ENCODE assay signal across 9 cellular contexts in the genomic region with DNA sequence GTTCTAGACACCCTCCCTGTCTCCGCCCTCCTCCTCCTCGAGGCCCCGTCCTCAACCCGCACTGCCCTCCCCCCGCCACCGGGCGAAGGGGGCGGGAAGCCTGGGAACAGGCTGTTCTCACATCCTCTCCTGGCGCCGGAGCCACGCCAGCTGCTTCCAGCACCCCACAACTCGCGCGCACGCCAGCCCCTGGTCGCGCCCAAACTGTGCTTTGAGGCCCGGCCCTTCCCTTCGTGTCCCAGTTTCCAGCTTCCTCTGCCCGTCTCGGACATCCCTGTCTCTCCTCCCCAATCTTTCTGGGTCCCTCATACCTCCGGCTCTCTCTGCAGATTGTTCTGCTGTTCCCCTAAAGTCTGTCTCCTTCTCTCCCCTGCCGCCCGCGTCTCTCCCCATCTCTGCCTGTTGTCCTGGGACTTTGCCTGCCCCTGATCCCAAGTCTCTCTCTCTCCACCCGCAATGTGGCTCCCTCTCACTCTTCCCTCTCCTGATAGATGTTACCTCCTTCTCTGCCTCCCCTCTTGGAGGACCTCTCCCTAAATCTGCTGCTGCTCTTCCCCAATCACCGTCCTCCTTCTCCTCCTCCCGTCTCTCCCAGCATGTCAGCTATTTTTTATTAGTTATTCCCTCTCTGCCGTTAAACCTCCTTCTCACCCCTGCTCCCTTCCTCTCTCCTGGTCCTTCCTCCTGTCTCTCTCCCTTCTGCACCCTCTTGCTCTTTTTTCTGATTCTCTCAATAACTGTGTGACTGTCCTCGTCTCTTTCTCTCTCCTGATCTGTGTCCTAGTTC. TPM values are rescaled to one million over a fixed set of nuclear protein-coding genes. Genes with fewer than 3 reads are reported as not detected.
DNase-seq lines count a peak whose midpoint lies in the region; ATAC-seq, FAIRE-seq and TF ChIP-seq lines count a peak whose summit lies in the region.
"Had no signal": no experiment of that assay in that cellular context is flagged by ENCODE, and none has a peak within 500 bp of the region (broad histone marks: within the 10 kb centered on the region; RNA-seq: fewer than 3 reads in every experiment).

No MANE protein-coding gene starts in this region.

- dilution Hi-C loops in endothelial cell of umbilical vein (cut with MboI; ENCODE audit: extremely low pct_ligation_motif_present, low sequenced_read_pairs): no loop called here

- peak overlapping the region; percentile 8 for H3K4me2 ChIP-seq in endothelial cell of umbilical vein (ENCODE audit: insufficient read depth, low read length)

- CTCF ChIA-PET in endothelial cell of umbilical vein (lab: Charles Lee): interaction anchor here (1.0 to 1.5 kb wide), 2 partner anchors 68 to 308 kb away, joined by 4 to 8 read pairs; no protein-coding TSS in a partner anchor

- intact Hi-C loops in endothelial cell of umbilical vein (cut with micrococcal nuclease) (loop anchor here (5.0 kb wide), 1 partner anchor 68 kb away; no protein-coding TSS in a partner anchor), mucosa of descending colon (cut with DNase I, micrococcal nuclease) (no loop called here)

- DNase-seq in 8988T (peak; percentile 75), NCI-H1694 treated with DMSO at 0.1 percent for 48 hours (lab: John Stamatoyannopoulos, UW) (peak; percentile 44), endothelial cell of umbilical vein (ENCODE audit: low read depth, low spot score) (peak; percentile 40), mucosa of descending colon (peak; percentile 27 to 70 (median 50)), NCI-H1930 (lab: John Stamatoyannopoulos, UW) (no peak), OCI-M1 (lab: John Stamatoyannopoulos, UW) (no peak), GM19240 (ENCODE audit: insufficient read length, low spot score) (no peak), urothelium cell line (ENCODE audit: low spot score) (no peak)
- DNase-seq: T-helper 2 cell had no signal

- H3K27me3 ChIP-seq in endothelial cell of umbilical vein (ENCODE audit: control insufficient read depth in 2 of 2, insufficient read depth in 2 of 2, low read length in 2 of 2): peaks cover 12 to 23% of the 10 kb centered on the region in 2 experiments

- BruUV-seq in endothelial cell of umbilical vein (replicated peaks; lab: Mats Ljungman, UMichigan): no TSS peak

- H3K9me3 ChIP-seq in endothelial cell of umbilical vein (replicated peaks; ENCODE audit: control insufficient read depth, insufficient read depth, low read length) (no peaks in the 10 kb centered on the region), mucosa of descending colon (no peaks in the 10 kb centered on the region)

- ATAC-seq in mucosa of descending colon: peak; percentile 50

- H2AFZ ChIP-seq in endothelial cell of umbilical vein (ENCODE audit: low read depth, low read length): no peak overlapping the region

- no peak for FAIRE-seq in endothelial cell of umbilical vein (lab: Jason Lieb, UNC)
- FAIRE-seq in urothelium cell line (lab: Jason Lieb, UNC): no peak

- H3K4me3 ChIP-seq in endothelial cell of umbilical vein (replicated peaks in 1 of 3; ENCODE audit: insufficient read depth in 1 of 3, low read depth in 1 of 3, low read length in 3 of 3) (no peak overlapping the region), mucosa of descending colon (no peak overlapping the region)

- H3K79me2 ChIP-seq in endothelial cell of umbilical vein (ENCODE audit: control insufficient read depth, insufficient read depth, low read length): no peaks in the 10 kb centered on the region

- peak overlapping the region; percentile 29 for H3K9ac ChIP-seq in endothelial cell of umbilical vein (replicated peaks; ENCODE audit: extremely low read depth, insufficient read depth, low read length)

- POLR2A ChIA-PET in endothelial cell of umbilical vein (lab: Charles Lee): no interaction called here

- peaks cover 11% of the 10 kb centered on the region for H3K4me1 ChIP-seq in endothelial cell of umbilical vein (ENCODE audit: control insufficient read depth, extremely low read depth, insufficient read depth, low read length)
- H3K4me1 ChIP-seq in mucosa of descending colon (ENCODE audit: low read depth): peaks cover 9% of the 10 kb centered on the region

- no peaks in the 10 kb centered on the region for H3K9me1 ChIP-seq in endothelial cell of umbilical vein (replicated peaks; ENCODE audit: control insufficient read depth, extremely low read depth, insufficient read depth, low read length)

- H3K36me3 ChIP-seq in endothelial cell of umbilical vein (ENCODE audit: control insufficient read depth in 2 of 2, extremely low read depth in 1 of 2, insufficient read depth in 2 of 2, low read length in 2 of 2): no peaks in the 10 kb centered on the region
- H3K36me3 ChIP-seq in mucosa of descending colon (ENCODE audit: low read depth): peaks cover 3% of the 10 kb centered on the region

- H3K27ac ChIP-seq in endothelial cell of umbilical vein (ENCODE audit: insufficient read depth, low read depth, low read length): no peak overlapping the region

- TF ChIP-seq POLR2A in endothelial cell of umbilical vein (IDR thresholded peaks at IDR 0.05; ENCODE audit: low read depth, low read length): no peak

- H4K20me1 ChIP-seq in endothelial cell of umbilical vein (replicated peaks; ENCODE audit: control insufficient read depth, extremely low read depth, insufficient read depth, low read length): no peaks in the 10 kb centered on the region

- TF ChIP-seq CTCF in endothelial cell of umbilical vein (IDR thresholded peaks at IDR 0.05; ENCODE audit: extremely low read depth in 1 of 2, insufficient read depth in 1 of 2, low read depth in 1 of 2, low read length in 2 of 2) (no peak), mucosa of descending colon (IDR thresholded peaks at IDR 0.05) (no peak)

TF ChIP-seq in endothelial cell of umbilical vein, 7 proteins besides CTCF, POLR2A, EP300 and RAD21:
- TF ChIP-seq EZH2 (IDR thresholded peaks at IDR 0.05; ENCODE audit: borderline replicate concordance, low read depth, low read length, severe bottlenecking) (peak; percentile 76), POLR2AphosphoS5 (IDR thresholded peaks at IDR 0.05; ENCODE audit: insufficient read depth, low read depth, low read length) (peak; percentile 27), JUN (IDR thresholded peaks at IDR 0.05; ENCODE audit: borderline replicate concordance, insufficient read depth, insufficient read length, low read depth) (no peak)
- TF ChIP-seq, protein P1, sequence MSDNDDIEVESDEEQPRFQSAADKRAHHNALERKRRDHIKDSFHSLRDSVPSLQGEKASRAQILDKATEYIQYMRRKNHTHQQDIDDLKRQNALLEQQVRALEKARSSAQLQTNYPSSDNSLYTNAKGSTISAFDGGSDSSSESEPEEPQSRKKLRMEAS (IDR thresholded peaks at IDR 0.05; ENCODE audit: insufficient read depth, insufficient read length): no peak

RNA-seq across cellular contexts. Expression of a gene that starts 14.2 kb away (rescaled TPM):
- 3.9 and 5.0 TPM in 2 replicates for total RNA-seq in endothelial cell of umbilical vein
- polyA plus RNA-seq in endothelial cell of umbilical vein: 1.6 and 2.0 TPM in 2 replicates
- 1.4 and 1.7 TPM in 2 replicates for polyA plus RNA-seq in endothelial cell of umbilical vein (2011; cell fraction: cytosol; rRNA removed)
- 2.0 and 3.5 TPM in 2 replicates for polyA plus RNA-seq in endothelial cell of umbilical vein (2011; cell fraction: nucleus; rRNA removed)
- polyA plus RNA-seq in endothelial cell of umbilical vein (2012): 1.1 and 2.0 TPM in 2 replicates
- 0.42 and 1.2 TPM in 2 replicates for polyA minus RNA-seq in endothelial cell of umbilical vein
- polyA minus RNA-seq in endothelial cell of umbilical vein (2011; cell fraction: cytosol; rRNA and poly(A)+ RNA removed): 0.82 TPM
- 0.82 and 0.87 TPM in 2 replicates for polyA minus RNA-seq in endothelial cell of umbilical vein (2011; cell fraction: nucleus; rRNA and poly(A)+ RNA removed)
- total RNA-seq in mucosa of descending colon: under 1 TPM in 1 of 3 donors, not detected in 2; 0.22 TPM

RNA-seq across cellular contexts. Expression of a gene that starts 46.3 kb away (rescaled TPM):
- total RNA-seq in endothelial cell of umbilical vein (5.3 and 16.3 TPM in 2 replicates), mucosa of descending colon (100 to 1,000 TPM in 1 of 3 donors, 10 to 100 TPM in 1, 1 to 10 TPM in 1; 9.0 to 186 (median 19.9) TPM)
- polyA plus RNA-seq in endothelial cell of umbilical vein: 3.0 and 5.9 TPM in 2 replicates
- 2.0 and 2.7 TPM in 2 replicates for polyA plus RNA-seq in endothelial cell of umbilical vein (2011; cell fraction: cytosol; rRNA removed)
- polyA plus RNA-seq in endothelial cell of umbilical vein (2011; cell fraction: nucleus; rRNA removed): 1.0 and 1.3 TPM in 2 replicates
- polyA plus RNA-seq in endothelial cell of umbilical vein (2012): 0.88 and 1.4 TPM in 2 replicates
- polyA minus RNA-seq in endothelial cell of umbilical vein: 0.64 and 1.3 TPM in 2 replicates
- polyA minus RNA-seq in endothelial cell of umbilical vein (2011; cell fraction: cytosol; rRNA and poly(A)+ RNA removed): not detected
- polyA minus RNA-seq in endothelial cell of umbilical vein (2011; cell fraction: nucleus; rRNA and poly(A)+ RNA removed): not detected in 2 replicates

RNA-seq across cellular contexts. Expression of a gene that starts 54.5 kb away (rescaled TPM):
- total RNA-seq in endothelial cell of umbilical vein: 20.1 and 46.6 TPM in 2 replicates
- 23.9 and 28.9 TPM in 2 replicates for polyA plus RNA-seq in endothelial cell of umbilical vein
- 14.4 and 20.2 TPM in 2 replicates for polyA plus RNA-seq in endothelial cell of umbilical vein (2011; cell fraction: cytosol; rRNA removed)
- polyA plus RNA-seq in endothelial cell of umbilical vein (2011; cell fraction: nucleus; rRNA removed): 6.2 and 9.5 TPM in 2 replicates
- polyA plus RNA-seq in endothelial cell of umbilical vein (2012): 1.2 and 2.5 TPM in 2 replicates
- polyA minus RNA-seq in endothelial cell of umbilical vein: 9.6 and 13.0 TPM in 2 replicates
- 4.6 TPM for polyA minus RNA-seq in endothelial cell of umbilical vein (2011; cell fraction: cytosol; rRNA and poly(A)+ RNA removed)
- 1.3 and 2.5 TPM in 2 replicates for polyA minus RNA-seq in endothelial cell of umbilical vein (2011; cell fraction: nucleus; rRNA and poly(A)+ RNA removed)
- total RNA-seq in mucosa of descending colon: 100 to 1,000 TPM; 355 to 802 (median 787) TPM

Comparison
In these comparisons a context has a peak if more than half of its experiments do, and no peak if none do; other contexts are left out.
1. DNase-seq: peak in 8988T (single experiment), NCI-H1694 treated with DMSO at 0.1 percent for 48 hours (single experiment), endothelial cell of umbilical vein (single experiment) and mucosa of descending colon (3 of 3); none in NCI-H1930 (0 of 2), OCI-M1 (single experiment), GM19240 (single experiment) and urothelium cell line (single experiment).